30 cellular contexts compared by ENCODE assay signal in genomic region chr15:59713177-59713576, GRCh38.
"Had no signal": no experiment of that assay in that cellular context is flagged by ENCODE, and none has a peak within 500 bp of the region (broad histone marks: within the 10 kb centered on the region; RNA-seq: fewer than 3 reads in every experiment).

No MANE protein-coding gene starts in this region.

- H3K27ac ChIP-seq: neutrophil, pancreas, psoas muscle, skin epidermis, spleen, suprapubic skin, testis, tibial artery, transverse colon, upper lobe of right lung, uterus had no signal

- FAIRE-seq: pancreas had no signal

- H3K4me2 ChIP-seq: smooth muscle cell had no signal

- ATAC-seq: naive thymus-derived CD4-positive, alpha-beta T cell; natural killer cell; pancreas; psoas muscle; right cardiac atrium; sciatic nerve; stimulated activated memory B cell treated with anti-CD40 and anti-IgM and Interleukin-4, amounts not matched to agents 10 μg/mL and 1 μg/mL and 100 μg/mL, for 72 hours; stimulated activated naive CD8-positive, alpha-beta T cell treated with anti-CD3 and anti-CD28 coated beads, Interleukin-15, amount 100 ng/mL, for 72 hours; stimulated activated naive CD8-positive, alpha-beta T cell treated with anti-CD3 and anti-CD28 coated beads, Interleukin-15, Interleukin-2, amounts not matched to agents 100 U/mL and 50 U/mL, for 24 hours; upper lobe of right lung had no signal

- H3K36me3 Mint-ChIP-seq: naive thymus-derived CD4-positive, alpha-beta T cell; natural killer cell; stimulated activated memory B cell treated with anti-CD40 and anti-IgM and Interleukin-4, amounts not matched to agents 10 μg/mL and 1 μg/mL and 100 μg/mL, for 72 hours; type B pancreatic cell had no signal

- H3K4me1 ChIP-seq: pancreas, psoas muscle, spleen, suprapubic skin, testis, tibial artery, transverse colon, upper lobe of right lung, uterus had no signal

- H3K27me3 ChIP-seq: neutrophil, pancreas, testis, upper lobe of right lung, uterus had no signal

- H3K4me3 ChIP-seq: pancreas, psoas muscle, skin epidermis, smooth muscle cell, spleen, suprapubic skin, testis, tibial artery, transverse colon, upper lobe of right lung, uterus had no signal

- H3K36me3 ChIP-seq: neutrophil, pancreas, spleen, suprapubic skin, tibial artery, transverse colon, upper lobe of right lung, uterus had no signal

- H3K9me3 ChIP-seq: neutrophil, pancreas, psoas muscle, spleen, suprapubic skin, testis, tibial artery, transverse colon, upper lobe of right lung, uterus had no signal

- H3K4me3 Mint-ChIP-seq: naive thymus-derived CD4-positive, alpha-beta T cell; natural killer cell; nephron; neural crest cell; stimulated activated memory B cell treated with anti-CD40 and anti-IgM and Interleukin-4, amounts not matched to agents 10 μg/mL and 1 μg/mL and 100 μg/mL, for 72 hours; stimulated activated naive CD8-positive, alpha-beta T cell treated with anti-CD3 and anti-CD28 coated beads, Interleukin-15, amount 100 ng/mL, for 72 hours; type B pancreatic cell had no signal

- H3K27me3 Mint-ChIP-seq: stimulated activated naive CD8-positive, alpha-beta T cell treated with anti-CD3 and anti-CD28 coated beads, Interleukin-15, amount 100 ng/mL, for 72 hours had no signal

- H3K9me3 Mint-ChIP-seq: natural killer cell, neural crest cell, type B pancreatic cell had no signal

- DNase-seq: naive thymus-derived CD4-positive, alpha-beta T cell; natural killer cell; nucleus accumbens; pancreas; psoas muscle; right cardiac atrium; spleen; stimulated activated CD4-positive, alpha-beta T cell treated with anti-CD3 and anti-CD28 coated beads, Interleukin-12 subunit alpha, Interleukin-12 subunit beta, amount 100 ng/mL, for 4 hours; stimulated activated CD4-positive, alpha-beta T cell treated with anti-CD3 and anti-CD28 coated beads, Interleukin-1b, Interleukin-23, amount 100 ng/mL, for 48 hours; stimulated activated CD4-positive, alpha-beta T cell treated with anti-CD3 and anti-CD28 coated beads, Interleukin-4, amount 100 ng/mL, for 1 hour; stimulated activated CD4-positive, alpha-beta T cell treated with anti-CD3 and anti-CD28 coated beads, Interleukin-4, amount 100 ng/mL, for 4 hours; stimulated activated CD8-positive, alpha-beta memory T cell treated with anti-CD3 and anti-CD28 coated beads, Interleukin-4, amount 100 ng/mL, for 48 hours; stimulated activated naive CD4-positive, alpha-beta T cell; stimulated activated naive CD8-positive, alpha-beta T cell treated with anti-CD3 and anti-CD28 coated beads, Interleukin-15, amount 100 ng/mL, for 72 hours; stimulated activated naive CD8-positive, alpha-beta T cell treated with anti-CD3 and anti-CD28 coated beads, Interleukin-15, Interleukin-2, amounts not matched to agents 100 U/mL and 50 U/mL, for 24 hours; substantia nigra; testis; tibial artery; transverse colon; upper lobe of right lung; uterus had no signal

- H3K4me1 Mint-ChIP-seq: naive thymus-derived CD4-positive, alpha-beta T cell; natural killer cell; nephron; neural crest cell; stimulated activated memory B cell treated with anti-CD40 and anti-IgM and Interleukin-4, amounts not matched to agents 10 μg/mL and 1 μg/mL and 100 μg/mL, for 72 hours; stimulated activated naive CD8-positive, alpha-beta T cell treated with anti-CD3 and anti-CD28 coated beads, Interleukin-15, amount 100 ng/mL, for 72 hours had no signal

- H3K27ac Mint-ChIP-seq: naive thymus-derived CD4-positive, alpha-beta T cell; natural killer cell; nephron; stimulated activated memory B cell treated with anti-CD40 and anti-IgM and Interleukin-4, amounts not matched to agents 10 μg/mL and 1 μg/mL and 100 μg/mL, for 72 hours; type B pancreatic cell had no signal
